In the genomic region with DNA sequence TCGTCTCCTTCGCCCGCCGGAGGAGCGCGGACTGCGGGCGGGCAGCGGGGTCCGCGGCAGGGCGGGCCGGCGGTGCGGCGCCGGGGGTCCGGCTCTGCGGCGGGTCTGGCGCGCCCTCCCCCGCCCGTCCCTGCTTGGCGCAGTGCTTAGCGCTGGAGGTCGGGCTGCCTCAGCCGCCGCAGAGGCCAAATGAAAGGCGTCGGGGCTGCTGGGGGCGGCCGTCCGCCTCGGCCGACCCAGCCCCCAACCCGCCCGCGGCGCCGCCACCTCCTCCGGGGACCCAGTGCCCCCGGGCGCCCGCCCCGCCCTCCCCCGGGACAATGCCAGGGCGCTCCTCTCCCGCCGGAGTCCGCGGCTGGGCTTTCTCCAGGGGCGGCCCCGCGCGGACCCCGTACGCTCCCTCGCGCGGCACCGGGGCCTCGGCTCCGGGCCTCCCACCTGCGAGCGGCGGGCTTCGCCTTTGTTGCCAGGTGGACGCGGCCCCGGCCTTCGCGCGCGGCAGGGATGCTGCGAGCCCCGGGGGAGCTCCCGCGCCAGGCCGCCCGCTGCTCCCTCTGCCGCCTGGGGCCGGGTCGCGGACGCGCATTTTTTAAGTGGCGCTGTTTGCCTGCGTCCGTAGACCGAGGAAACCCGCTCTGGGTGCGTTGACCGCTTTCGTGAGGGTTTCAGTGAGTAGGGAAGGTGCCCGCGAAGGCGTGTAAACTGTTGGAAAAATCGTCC, we compare ENCODE assay signal across 8 cellular contexts. TPM values are rescaled to one million over a fixed set of nuclear protein-coding genes. Genes with fewer than 3 reads are reported as not detected.
A peak's percentile ranks its signal among the peaks of the same experiment; 100 is the strongest.
DNase-seq lines count a peak whose midpoint lies in the region; ATAC-seq, FAIRE-seq and TF ChIP-seq lines count a peak whose summit lies in the region.

No MANE protein-coding gene starts in this region.

- ATAC-seq in GM21423 (IDR thresholded peaks at IDR 0.05; ENCODE audit: unreplicated experiment): peak; percentile 24
- ATAC-seq in HepG2: peak; percentile 11

- H3K36me3 ChIP-seq in colonic mucosa (no peaks in the 10 kb centered on the region), HepG2 (replicated peaks in 1 of 2; ENCODE audit: control insufficient read depth in 1 of 2, insufficient read depth in 2 of 2, low read length in 2 of 2) (no peaks in the 10 kb centered on the region)

- no peaks in the 10 kb centered on the region for H3K9me3 ChIP-seq in colonic mucosa
- H3K9me3 ChIP-seq in HepG2 (ENCODE audit: low read length): no peaks in the 10 kb centered on the region

- H3K79me2 ChIP-seq in HepG2 (ENCODE audit: insufficient read depth, low read length): peaks cover 50% of the 10 kb centered on the region

- H3K4me1 ChIP-seq in colonic mucosa: no peaks in the 10 kb centered on the region
- H3K4me1 ChIP-seq in HepG2 (ENCODE audit: insufficient read depth, low read length): peaks cover 45% of the 10 kb centered on the region

- TSS peak; percentile 32 for BruUV-seq in HepG2 (replicated peaks; lab: Mats Ljungman, UMichigan)

- TF ChIP-seq POLR2A in HepG2 (IDR thresholded peaks at IDR 0.05; ENCODE audit: insufficient read depth in 1 of 2, low read depth in 2 of 2, low read length in 2 of 2): no peak

- peak; percentile 1 for TF ChIP-seq RAD21 in HepG2 (CRISPR knock-in tag; IDR thresholded peaks at IDR 0.05)

- WGBS in HepG2 (ENCODE audit: low lambda C conversion rate): 3% methylated on average over 6 of the region's 99 CpGs

- H3K27ac ChIP-seq in colonic mucosa (peak overlapping the region; percentile 98), HepG2 (ENCODE audit: extremely low read length, insufficient read depth, low read length) (peak overlapping the region; percentile 71)

- in situ Hi-C loops in HepG2 (cut with HindIII; ENCODE audit: extremely low pct_ligation_motif_present, low pct_unique_long_range_greater_than_20kb): no loop called here

- no peak for FAIRE-seq in HepG2 (lab: Jason Lieb, UNC)

- H4K20me1 ChIP-seq in HepG2 (ENCODE audit: insufficient read depth, low read length): peaks cover 20% of the 10 kb centered on the region

- CTCF ChIA-PET in HepG2 (lab: Yijun Ruan, JAX; ENCODE audit: low intra/inter-chr PET ratio, low total read pairs): interaction anchor here (1.4 kb wide), 2 partner anchors 62 to 147 kb away, joined by 3 to 6 read pairs; no protein-coding TSS in a partner anchor

- peak overlapping the region; percentile 75 for H3K4me3 ChIP-seq in colonic mucosa
- peak overlapping the region; percentile 76 to 98 (median 97) for H3K4me3 ChIP-seq in HepG2 (replicated peaks in 1 of 3; ENCODE audit: insufficient read depth in 1 of 3, low read depth in 2 of 3, low read length in 3 of 3)

- TF ChIP-seq EP300 in HepG2 (IDR thresholded peaks at IDR 0.05; ENCODE audit: low read depth in 2 of 2, low read length in 2 of 2): no peak
- no peak for TF ChIP-seq EP300 in HepG2 (CRISPR knock-in tag; IDR thresholded peaks at IDR 0.05; ENCODE audit: borderline replicate concordance)

- intact Hi-C loops in colonic mucosa (cut with DNase I) (no loop called here), HepG2 (cut with micrococcal nuclease; ENCODE audit: unreplicated experiment) (loop anchor here (2.0 kb wide), 1 partner anchor 55 kb away; no protein-coding TSS in a partner anchor)

- peak overlapping the region; percentile 80 for H3K4me2 ChIP-seq in HepG2 (ENCODE audit: low read depth, low read length)

- POLR2A ChIA-PET in HepG2 (lab: Yijun Ruan, JAX): interaction anchor here (0.7 to 5.4 kb wide), 15 partner anchors 12 to 115 kb away, joined by 3 to 70 read pairs (median 5); a partner anchor contains a TSS

- peak overlapping the region; percentile 72 to 98 for H3K9ac ChIP-seq in colonic mucosa (ENCODE audit: low read depth in 2 of 2, low read length in 2 of 2)
- peak overlapping the region; percentile 84 for H3K9ac ChIP-seq in HepG2 (ENCODE audit: insufficient read depth, low read depth, low read length)

- H3K27me3 ChIP-seq in colonic mucosa: no peaks in the 10 kb centered on the region
- no peaks in the 10 kb centered on the region for H3K27me3 ChIP-seq in HepG2 (ENCODE audit: control insufficient read depth in 1 of 2, insufficient read depth in 2 of 2, low read length in 2 of 2)

- no peak for TF ChIP-seq CTCF in colonic mucosa (IDR thresholded peaks at IDR 0.05)
- peak; percentile 35; the same call in 1 of the 2 replicates for TF ChIP-seq CTCF in HepG2 (CRISPR knock-in tag; IDR thresholded peaks at IDR 0.05)

- peak; percentile 27 for DNase-seq in DMS79 (lab: John Stamatoyannopoulos, UW)
- DNase-seq in HuH-7 (ENCODE audit: low spot score): peak; percentile 37
- DNase-seq in activated CD4-positive, alpha-beta T cell treated with anti-CD3 and anti-CD28 coated beads for 24 hours (ENCODE audit: low read depth in 2 of 2): peak; percentile 17
- DNase-seq in colonic mucosa: peak; percentile 57
- DNase-seq in HepG2 (ENCODE audit: low spot score): no peak
- peak; percentile 28 to 30 for DNase-seq in stimulated activated CD4-positive, alpha-beta T cell treated with anti-CD3 and anti-CD28 coated beads, Interleukin-4, amount 100 ng/mL, for 48 hours (ENCODE audit: low read depth in 2 of 2)
- no peak for DNase-seq in dedifferentiated amniotic fluid mesenchymal stem cell (ENCODE audit: extremely low spot score)

- no peak overlapping the region for H2AFZ ChIP-seq in HepG2 (ENCODE audit: low read length)

TF ChIP-seq in HepG2, 621 proteins besides CTCF, POLR2A, EP300 and RAD21 (continues in another document):
- no peak for TF ChIP-seq ZNF383 (CRISPR knock-in tag; IDR thresholded peaks at IDR 0.05; ENCODE audit: borderline replicate concordance)
- TF ChIP-seq ZNF34 (CRISPR knock-in tag; IDR thresholded peaks at IDR 0.05; ENCODE audit: borderline replicate concordance): no peak
- TF ChIP-seq, protein P1, sequence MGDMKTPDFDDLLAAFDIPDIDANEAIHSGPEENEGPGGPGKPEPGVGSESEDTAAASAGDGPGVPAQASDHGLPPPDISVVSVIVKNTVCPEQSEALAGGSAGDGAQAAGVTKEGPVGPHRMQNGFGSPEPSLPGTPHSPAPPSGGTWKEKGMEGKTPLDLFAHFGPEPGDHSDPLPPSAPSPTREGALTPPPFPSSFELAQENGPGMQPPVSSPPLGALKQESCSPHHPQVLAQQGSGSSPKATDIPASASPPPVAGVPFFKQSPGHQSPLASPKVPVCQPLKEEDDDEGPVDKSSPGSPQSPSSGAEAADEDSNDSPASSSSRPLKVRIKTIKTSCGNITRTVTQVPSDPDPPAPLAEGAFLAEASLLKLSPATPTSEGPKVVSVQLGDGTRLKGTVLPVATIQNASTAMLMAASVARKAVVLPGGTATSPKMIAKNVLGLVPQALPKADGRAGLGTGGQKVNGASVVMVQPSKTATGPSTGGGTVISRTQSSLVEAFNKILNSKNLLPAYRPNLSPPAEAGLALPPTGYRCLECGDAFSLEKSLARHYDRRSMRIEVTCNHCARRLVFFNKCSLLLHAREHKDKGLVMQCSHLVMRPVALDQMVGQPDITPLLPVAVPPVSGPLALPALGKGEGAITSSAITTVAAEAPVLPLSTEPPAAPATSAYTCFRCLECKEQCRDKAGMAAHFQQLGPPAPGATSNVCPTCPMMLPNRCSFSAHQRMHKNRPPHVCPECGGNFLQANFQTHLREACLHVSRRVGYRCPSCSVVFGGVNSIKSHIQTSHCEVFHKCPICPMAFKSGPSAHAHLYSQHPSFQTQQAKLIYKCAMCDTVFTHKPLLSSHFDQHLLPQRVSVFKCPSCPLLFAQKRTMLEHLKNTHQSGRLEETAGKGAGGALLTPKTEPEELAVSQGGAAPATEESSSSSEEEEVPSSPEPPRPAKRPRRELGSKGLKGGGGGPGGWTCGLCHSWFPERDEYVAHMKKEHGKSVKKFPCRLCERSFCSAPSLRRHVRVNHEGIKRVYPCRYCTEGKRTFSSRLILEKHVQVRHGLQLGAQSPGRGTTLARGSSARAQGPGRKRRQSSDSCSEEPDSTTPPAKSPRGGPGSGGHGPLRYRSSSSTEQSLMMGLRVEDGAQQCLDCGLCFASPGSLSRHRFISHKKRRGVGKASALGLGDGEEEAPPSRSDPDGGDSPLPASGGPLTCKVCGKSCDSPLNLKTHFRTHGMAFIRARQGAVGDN (CRISPR knock-in tag; IDR thresholded peaks at IDR 0.05): peak; percentile 36; the same call in 1 of the 2 replicates
- TF ChIP-seq REPIN1 (CRISPR knock-in tag; IDR thresholded peaks at IDR 0.05; ENCODE audit: borderline replicate concordance, low read depth): 0 out of 2 replicates have a peak, but pooled peaks have one; percentile 5
- TF ChIP-seq ZNF879 (CRISPR knock-in tag; IDR thresholded peaks at IDR 0.05): no peak
- no peak for TF ChIP-seq ZNF235 (CRISPR knock-in tag; IDR thresholded peaks at IDR 0.05; ENCODE audit: borderline replicate concordance)
- peak; percentile 50 for TF ChIP-seq HNRNPLL (IDR thresholded peaks at IDR 0.05; ENCODE audit: low read depth, low read length, poor library complexity, severe bottlenecking)
- TF ChIP-seq AGO2 (optimal IDR thresholded peaks at IDR 0.05; ENCODE audit: low read depth, low read length): peak; percentile 48
- TF ChIP-seq PHF21A (CRISPR knock-in tag; IDR thresholded peaks at IDR 0.05): no peak
- 0 out of 2 replicates have a peak, but pooled peaks have one; percentile 6 for TF ChIP-seq KDM5A (IDR thresholded peaks at IDR 0.05; ENCODE audit: borderline replicate concordance, low read length)

RNA-seq across cellular contexts. Expression of a gene that starts 0.6 kb away (rescaled TPM):
- total RNA-seq in colonic mucosa: 100 to 1,000 TPM; 285 to 388 TPM
- total RNA-seq in HepG2 (2016; rRNA removed; fragmentation: Illumina TruSeq; extraction: Trizol): 154 and 315 TPM in 2 replicates
- 34.6 and 35.6 TPM in 2 replicates for total RNA-seq in HepG2 (2016; cell fraction: cytosol; rRNA removed; fragmentation: Illumina TruSeq; extraction: Trizol; ENCODE audit: low read depth)
- 137 and 320 TPM in 2 replicates for total RNA-seq in HepG2 (2016; cell fraction: insoluble cytoplasmic fraction; rRNA removed; fragmentation: Illumina TruSeq; extraction: Trizol)
- total RNA-seq in HepG2 (2016; cell fraction: membrane; rRNA removed; fragmentation: Illumina TruSeq; extraction: Trizol): 41.4 and 45.9 TPM in 2 replicates
- 264 and 296 TPM in 2 replicates for total RNA-seq in HepG2 (2016; cell fraction: nucleus; rRNA removed; fragmentation: Illumina TruSeq; extraction: Trizol)
- polyA plus RNA-seq in HepG2 (2011; rRNA removed): 591 and 594 TPM in 2 replicates
- 396 and 486 TPM in 2 replicates for polyA plus RNA-seq in HepG2 (2011; cell fraction: cytosol; rRNA removed)
- polyA plus RNA-seq in HepG2 (2011; cell fraction: nucleus; rRNA removed): 223 and 286 TPM in 2 replicates
- 481 and 597 TPM in 2 replicates for polyA plus RNA-seq in HepG2 (2012)
- polyA plus RNA-seq in HepG2 (2016; cell fraction: cytosol; fragmentation: Illumina TruSeq; extraction: Trizol; ENCODE audit: low read depth): 12.9 and 14.3 TPM in 2 replicates
- polyA plus RNA-seq in HepG2 (2016; cell fraction: insoluble cytoplasmic fraction; fragmentation: Illumina TruSeq; extraction: Trizol; ENCODE audit: low read depth): 150 and 155 TPM in 2 replicates
- 25.1 and 29.6 TPM in 2 replicates for polyA plus RNA-seq in HepG2 (2016; cell fraction: membrane; fragmentation: Illumina TruSeq; extraction: Trizol; ENCODE audit: low read depth)
- 409 and 433 TPM in 2 replicates for polyA plus RNA-seq in HepG2 (2016; cell fraction: nucleus; fragmentation: Illumina TruSeq; extraction: Trizol; ENCODE audit: insufficient read depth, low read depth)
- 59.6 and 259 TPM in 2 replicates for polyA minus RNA-seq in HepG2 (2011; rRNA and poly(A)+ RNA removed; ENCODE audit: low replicate concordance)
- polyA minus RNA-seq in HepG2 (2011; cell fraction: cytosol; rRNA and poly(A)+ RNA removed): 166 and 220 TPM in 2 replicates
- polyA minus RNA-seq in HepG2 (2011; cell fraction: nucleus; rRNA and poly(A)+ RNA removed): 124 and 168 TPM in 2 replicates

Comparison
In these comparisons a context has a peak if more than half of its experiments do, and no peak if none do; other contexts are left out.
1. DNase-seq: peak in DMS79 (single experiment), HuH-7 (single experiment), activated CD4-positive, alpha-beta T cell treated with anti-CD3 and anti-CD28 coated beads for 24 hours (2 of 2), colonic mucosa (single experiment) and stimulated activated CD4-positive, alpha-beta T cell treated with anti-CD3 and anti-CD28 coated beads, Interleukin-4, amount 100 ng/mL, for 48 hours (2 of 2); none in HepG2 (single experiment) and dedifferentiated amniotic fluid mesenchymal stem cell (single experiment).